ENCODE assay signal across 11 cellular contexts in the genomic region with DNA sequence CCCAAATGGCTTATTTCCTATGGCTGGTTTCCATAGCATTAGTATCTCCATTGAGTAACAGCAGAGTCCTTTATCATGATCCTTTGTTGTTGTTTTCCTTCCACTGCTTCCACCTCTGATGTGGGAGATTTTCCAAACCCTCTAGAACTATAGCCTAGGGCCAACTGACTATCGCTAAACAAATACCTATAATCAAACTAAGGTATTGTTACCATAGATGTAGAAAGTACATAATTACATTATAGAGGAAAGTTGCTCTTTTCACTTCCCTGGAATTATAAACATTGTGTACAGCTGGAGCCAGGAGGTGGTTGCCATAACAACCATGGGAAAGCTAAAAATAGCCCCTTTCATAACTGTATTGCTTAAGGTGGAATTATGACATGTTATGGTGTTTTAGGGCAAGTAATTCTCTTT. TPM values are rescaled to one million over a fixed set of nuclear protein-coding genes. Genes with fewer than 3 reads are reported as not detected.
DNase-seq lines count a peak whose midpoint lies in the region; ATAC-seq and TF ChIP-seq lines count a peak whose summit lies in the region.
"Had no signal": no experiment of that assay in that cellular context is flagged by ENCODE, and none has a peak within 500 bp of the region (broad histone marks: within the 10 kb centered on the region; RNA-seq: fewer than 3 reads in every experiment).

No MANE protein-coding gene starts in this region.

- peaks cover 38% of the 10 kb centered on the region for H3K36me3 ChIP-seq in adipocyte (ENCODE audit: control insufficient read depth, insufficient read depth, low read length, severe bottlenecking)
- no peaks in the 10 kb centered on the region for H3K36me3 ChIP-seq in gastroesophageal sphincter

- H3K9me3 ChIP-seq in adipocyte (ENCODE audit: control insufficient read depth, low read length) (no peaks in the 10 kb centered on the region), gastroesophageal sphincter (no peaks in the 10 kb centered on the region)
- H3K9me3 ChIP-seq: A549 had no signal

- H3K27ac ChIP-seq in gastroesophageal sphincter = peak overlapping the region; percentile 56 to 78 (median 70)
- H3K27ac ChIP-seq: A549, HL-60 had no signal

- H3K4me1 ChIP-seq in adipocyte (ENCODE audit: control insufficient read depth, insufficient read depth, low read length) = peaks cover 40% of the 10 kb centered on the region
- peaks cover 8 to 51% (median 18%) of the 10 kb centered on the region in 3 donors for H3K4me1 ChIP-seq in gastroesophageal sphincter

- H3K9ac ChIP-seq in adipocyte (ENCODE audit: low read length) = no peak overlapping the region

- 0 to 21% methylated on average over 1 of the region's 1 CpG for WGBS in gastroesophageal sphincter (ENCODE audit: low coverage in 1 of 2), 2 donors

- no peak for TF ChIP-seq EP300 in gastroesophageal sphincter (IDR thresholded peaks at IDR 0.05)

- H3K27me3 ChIP-seq in adipocyte (replicated peaks; ENCODE audit: control insufficient read depth, insufficient read depth, low read length) (no peaks in the 10 kb centered on the region), gastroesophageal sphincter (no peaks in the 10 kb centered on the region)

- peak; percentile 61 for ATAC-seq in gastroesophageal sphincter
- no peak for ATAC-seq in GM18868 (IDR thresholded peaks at IDR 0.05; ENCODE audit: unreplicated experiment)
- ATAC-seq in HG02588 (IDR thresholded peaks at IDR 0.05; ENCODE audit: unreplicated experiment) = no peak
- ATAC-seq: A549 had no signal

- no peak for TF ChIP-seq POLR2A in gastroesophageal sphincter (IDR thresholded peaks at IDR 0.05)

- H3K4me3 ChIP-seq in adipocyte (ENCODE audit: low read length) (no peak overlapping the region), gastroesophageal sphincter (no peak overlapping the region)
- H3K4me3 ChIP-seq: A549 had no signal

- TF ChIP-seq CTCF in gastroesophageal sphincter (IDR thresholded peaks at IDR 0.05) = no peak

- DNase-seq in NCI-H345 (lab: John Stamatoyannopoulos, UW) (peak; percentile 22), NCI-H345 treated with DMSO at 0.1 percent for 48 hours (lab: John Stamatoyannopoulos, UW; ENCODE audit: unreplicated experiment) (no peak), adipocyte (ENCODE audit: low read depth) (peak; percentile 81), stromal cell of bone marrow (ENCODE audit: low read depth) (peak; percentile 12), Kasumi-1 (lab: John Stamatoyannopoulos, UW) (no peak)
- DNase-seq: GDM1 had no signal

RNA-seq across cellular contexts. Expression of a gene that starts 47.0 kb away (rescaled TPM):
- 10 to 100 TPM; 24.0 to 41.3 (median 37.1) TPM for total RNA-seq in gastroesophageal sphincter

Comparison
In these comparisons a context has a peak if more than half of its experiments do, and no peak if none do; other contexts are left out.
1. DNase-seq: peak in NCI-H345 (single experiment), adipocyte (single experiment) and stromal cell of bone marrow (single experiment); none in NCI-H345 treated with DMSO at 0.1 percent for 48 hours (single experiment) and Kasumi-1 (0 of 2).